Comparison of ENCODE assay signal across 22 cellular contexts in genomic region chr13:22487932-22488331, GRCh38.
DNase-seq lines count a peak whose midpoint lies in the region; ATAC-seq, FAIRE-seq and TF ChIP-seq lines count a peak whose summit lies in the region.
"Had no signal": no experiment of that assay in that cellular context is flagged by ENCODE, and none has a peak within 500 bp of the region (broad histone marks: within the 10 kb centered on the region; RNA-seq: fewer than 3 reads in every experiment).

No MANE protein-coding gene starts in this region.

- H3K27ac ChIP-seq in GM23248, result no peak overlapping the region
- no peak overlapping the region for H3K27ac ChIP-seq in trophoblast cell (ENCODE audit: low read depth, low read length)
- H3K27ac ChIP-seq: Peyer's patch had no signal

- H3K36me3 ChIP-seq in GM23248 (ENCODE audit: low read depth) (no peaks in the 10 kb centered on the region), trophoblast cell (ENCODE audit: control insufficient read depth in 1 of 2, insufficient read depth in 2 of 2, low read length in 2 of 2) (no peaks in the 10 kb centered on the region)
- H3K36me3 ChIP-seq: BE2C, Peyer's patch had no signal

- no peaks in the 10 kb centered on the region for H3K9me2 ChIP-seq in GM23248 (ENCODE audit: insufficient read depth)

- H3K4ac ChIP-seq in trophoblast cell (ENCODE audit: low read depth, low read length), result no peak overlapping the region

- no peaks in the 10 kb centered on the region for H3K36me3 Mint-ChIP-seq in activated CD4-positive, alpha-beta T cell treated with anti-CD3 and anti-CD28 coated beads, Interleukin-2, amount 10 ng/mL, durations not matched to agents 7 days and 5 days (ENCODE audit: low read depth)
- no peaks in the 10 kb centered on the region for H3K36me3 Mint-ChIP-seq in type B pancreatic cell

- H3K4me1 Mint-ChIP-seq in activated CD4-positive, alpha-beta T cell treated with anti-CD3 and anti-CD28 coated beads, Interleukin-2, amount 10 ng/mL, durations not matched to agents 7 days and 5 days, result no peaks in the 10 kb centered on the region
- no peaks in the 10 kb centered on the region for H3K4me1 Mint-ChIP-seq in type B pancreatic cell (ENCODE audit: unreplicated experiment)

- no peaks in the 10 kb centered on the region for H3K9me3 Mint-ChIP-seq in activated CD4-positive, alpha-beta T cell treated with anti-CD3 and anti-CD28 coated beads, Interleukin-2, amount 10 ng/mL, durations not matched to agents 7 days and 5 days
- no peaks in the 10 kb centered on the region for H3K9me3 Mint-ChIP-seq in type B pancreatic cell

- TF ChIP-seq CTCF in fibroblast of mammary gland (conservative IDR thresholded peaks at IDR 0.05; ENCODE audit: control insufficient read depth, insufficient read depth, low read depth, low read length) (no peak), type B pancreatic cell (conservative IDR thresholded peaks at IDR 0.05) (no peak)

- no peaks in the 10 kb centered on the region for H3F3A ChIP-seq in GM23248 (ENCODE audit: insufficient read depth)

- H3K79me2 ChIP-seq in GM23248 (ENCODE audit: insufficient read depth) (no peaks in the 10 kb centered on the region), trophoblast cell (ENCODE audit: control insufficient read depth, insufficient read depth, low read length, poor library complexity) (no peaks in the 10 kb centered on the region)

- H3K23ac ChIP-seq in trophoblast cell (ENCODE audit: low read length), result no peak overlapping the region

- H3K27me3 Mint-ChIP-seq in activated CD4-positive, alpha-beta T cell treated with anti-CD3 and anti-CD28 coated beads, Interleukin-2, amount 10 ng/mL, durations not matched to agents 7 days and 5 days, result no peaks in the 10 kb centered on the region
- no peaks in the 10 kb centered on the region for H3K27me3 Mint-ChIP-seq in type B pancreatic cell

- no peak overlapping the region for H2AFZ ChIP-seq in GM23248
- H2AFZ ChIP-seq in trophoblast cell (ENCODE audit: insufficient read depth, low read length, poor library complexity), result no peak overlapping the region

- no peak overlapping the region for H3K9ac ChIP-seq in GM23248
- no peak overlapping the region for H3K9ac ChIP-seq in trophoblast cell (ENCODE audit: low read length)

- H3K79me1 ChIP-seq in trophoblast cell (ENCODE audit: low read length), result no peaks in the 10 kb centered on the region

- H4K8ac ChIP-seq in trophoblast cell (ENCODE audit: low read depth, low read length), result no peak overlapping the region

- H3K4me2 ChIP-seq in GM23248 (ENCODE audit: unreplicated experiment), result no peak overlapping the region
- H3K4me2 ChIP-seq in trophoblast cell (ENCODE audit: low read length), result no peak overlapping the region

- POLR2A ChIA-PET in activated CD4-positive, alpha-beta T cell treated with anti-CD3 and anti-CD28 coated beads, Interleukin-2, amount 10 ng/mL, durations not matched to agents 7 days and 5 days (lab: Charles Lee), result no interaction called here

- H3K27ac Mint-ChIP-seq in activated CD4-positive, alpha-beta T cell treated with anti-CD3 and anti-CD28 coated beads, Interleukin-2, amount 10 ng/mL, durations not matched to agents 7 days and 5 days, result no peak overlapping the region
- no peak overlapping the region for H3K27ac Mint-ChIP-seq in type B pancreatic cell

- H4K12ac ChIP-seq in trophoblast cell (ENCODE audit: low read depth, low read length), result no peak overlapping the region

- no peak overlapping the region for H4K91ac ChIP-seq in trophoblast cell (ENCODE audit: low read depth, low read length)

- FAIRE-seq in GM12891 (lab: Jason Lieb, UNC), result no peak
- FAIRE-seq: A204.1 had no signal

- H3K4me3 Mint-ChIP-seq in activated CD4-positive, alpha-beta T cell treated with anti-CD3 and anti-CD28 coated beads, Interleukin-2, amount 10 ng/mL, durations not matched to agents 7 days and 5 days, result no peak overlapping the region
- H3K4me3 Mint-ChIP-seq in type B pancreatic cell, result no peak overlapping the region

- no peak overlapping the region for H3K4me3 ChIP-seq in GM23248
- no peak overlapping the region for H3K4me3 ChIP-seq in fibroblast of mammary gland (ENCODE audit: control insufficient read depth, low read depth, low read length)
- H3K4me3 ChIP-seq in trophoblast cell (ENCODE audit: low read depth, low read length), result no peak overlapping the region
- H3K4me3 ChIP-seq: Peyer's patch had no signal

- no peak overlapping the region for H3K18ac ChIP-seq in trophoblast cell (ENCODE audit: low read length)

- in situ Hi-C loops in GM23248 (cut with MboI), result no loop called here

- H3K4me1 ChIP-seq in GM23248 (ENCODE audit: insufficient read depth) (no peaks in the 10 kb centered on the region), trophoblast cell (ENCODE audit: control insufficient read depth in 1 of 2, insufficient read depth in 2 of 2, low read length in 2 of 2) (no peaks in the 10 kb centered on the region)
- H3K4me1 ChIP-seq: BE2C, Peyer's patch had no signal

- H2BK5ac ChIP-seq in trophoblast cell (ENCODE audit: low read depth, low read length, poor library complexity), result no peak overlapping the region

- ATAC-seq in HG02798 (IDR thresholded peaks at IDR 0.05; ENCODE audit: poor library complexity, unreplicated experiment), result no peak
- ATAC-seq: SK-N-SH treated with all-trans-retinoic acid at 6 μM for 48 hours had no signal

- CTCF ChIA-PET in activated CD4-positive, alpha-beta T cell treated with anti-CD3 and anti-CD28 coated beads, Interleukin-2, amount 10 ng/mL, durations not matched to agents 7 days and 5 days (lab: Charles Lee), result no interaction called here

- TF ChIP-seq POLR2A in GM12891 (IDR thresholded peaks at IDR 0.05; ENCODE audit: low read depth, low read length), result no peak

- H3K14ac ChIP-seq in trophoblast cell (ENCODE audit: low read length), result no peak overlapping the region

- H3K27me3 ChIP-seq in GM23248 (replicated peaks; ENCODE audit: insufficient read depth), result no peaks in the 10 kb centered on the region
- no peaks in the 10 kb centered on the region for H3K27me3 ChIP-seq in trophoblast cell (ENCODE audit: insufficient read depth, low read length)
- H3K27me3 ChIP-seq: BE2C, Peyer's patch had no signal

- H3K9me3 ChIP-seq in GM23248 (ENCODE audit: low read depth), result no peaks in the 10 kb centered on the region
- no peaks in the 10 kb centered on the region for H3K9me3 ChIP-seq in trophoblast cell (ENCODE audit: insufficient read depth, low read depth, low read length)
- H3K9me3 ChIP-seq: BE2C, Peyer's patch had no signal

- DNase-seq in GM23248 (peak; percentile 4), NCI-H226 (peak; percentile 42), fibroblast of mammary gland (ENCODE audit: low read depth) (peak; percentile 34), trophoblast cell (peak; percentile 1 to 59), GM12891 (ENCODE audit: insufficient read length, low spot score) (no peak), type B pancreatic cell (ENCODE audit: extremely low spot score, unreplicated experiment) (no peak)
- DNase-seq in activated CD4-positive, alpha-beta T cell treated with anti-CD3 and anti-CD28 coated beads, Interleukin-2, amount 10 ng/mL, durations not matched to agents 7 days and 5 days, result no peak
- DNase-seq: BE2C, COR-L47, DMS 273 treated with DMSO at 0.1 percent for 48 hours, DND-41, KG1, MV-4-11, NCI-H1105 treated with DMSO at 0.1 percent for 48 hours, NCI-H2029 treated with DMSO at 0.1 percent for 48 hours, NCI-H2171 treated with DMSO at 0.1 percent for 48 hours, NCI-H446, NCI-H526, Peyer's patch had no signal

- H2AK5ac ChIP-seq in trophoblast cell (ENCODE audit: low read length), result no peak overlapping the region

- H2BK120ac ChIP-seq in trophoblast cell (ENCODE audit: insufficient read depth, low read length, poor library complexity), result no peak overlapping the region

- no peak overlapping the region for H2BK12ac ChIP-seq in trophoblast cell (ENCODE audit: low read length)

- no peaks in the 10 kb centered on the region for H4K20me1 ChIP-seq in GM23248 (ENCODE audit: insufficient read depth)

TF ChIP-seq in GM12891, 5 proteins besides CTCF, POLR2A, EP300 and RAD21:
- TF ChIP-seq TAF1 (IDR thresholded peaks at IDR 0.05; ENCODE audit: low read depth, low read length), result no peak
- TF ChIP-seq SPI1 (IDR thresholded peaks at IDR 0.05; ENCODE audit: low read depth, low read length), result no peak
- no peak for TF ChIP-seq POLR2AphosphoS5 (IDR thresholded peaks at IDR 0.05; ENCODE audit: low read depth, low read length)
- TF ChIP-seq POU2F2 (IDR thresholded peaks at IDR 0.05; ENCODE audit: low read depth, low read length), result no peak

Comparison
In these comparisons a context has a peak if more than half of its experiments do, and no peak if none do; other contexts are left out.
1. DNase-seq: peak in GM23248 (single experiment), NCI-H226 (single experiment), fibroblast of mammary gland (single experiment) and trophoblast cell (2 of 2); none in GM12891 (single experiment), activated CD4-positive, alpha-beta T cell treated with anti-CD3 and anti-CD28 coated beads, Interleukin-2, amount 10 ng/mL, durations not matched to agents 7 days and 5 days (single experiment) and type B pancreatic cell (single experiment).